In the genomic region with DNA sequence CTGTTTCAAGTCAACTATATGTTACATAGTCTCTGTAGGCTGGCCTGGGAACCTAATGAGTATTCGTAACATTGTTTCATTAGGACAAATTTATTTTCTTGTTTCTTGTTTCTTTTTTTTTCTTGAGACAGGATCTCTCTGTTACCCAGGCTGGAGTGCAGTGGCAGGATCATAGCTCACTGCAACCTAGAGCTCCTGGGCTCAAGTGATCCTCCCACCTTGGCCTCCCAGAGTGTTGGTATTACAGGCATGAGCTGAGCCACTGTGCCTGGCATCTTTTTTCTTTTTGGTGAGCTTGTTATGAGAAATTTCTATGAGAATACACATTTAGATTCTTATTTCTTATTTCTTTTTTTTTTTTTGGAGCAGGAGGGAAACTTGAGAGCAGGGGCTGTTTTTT, we compare ENCODE assay signal across 32 cellular contexts. TPM values are rescaled to one million over a fixed set of nuclear protein-coding genes. Genes with fewer than 3 reads are reported as not detected.
"Had no signal": no experiment of that assay in that cellular context is flagged by ENCODE, and none has a peak within 500 bp of the region (broad histone marks: within the 10 kb centered on the region; RNA-seq: fewer than 3 reads in every experiment).

No MANE protein-coding gene starts in this region.

- H3K27me3 ChIP-seq: brain microvascular endothelial cell, SJCRH30 had no signal

- H3K27ac ChIP-seq: brain microvascular endothelial cell, SJCRH30, SK-N-MC, WERI-Rb-1 had no signal

- H3K36me3 ChIP-seq: brain microvascular endothelial cell, SJCRH30 had no signal

- H3K4me1 Mint-ChIP-seq: activated T-helper 17 cell treated with anti-CD3 and anti-CD28 coated beads, Interleukin-2, amount 50 U/mL, for 72 hours had no signal

- H3K36me3 Mint-ChIP-seq: activated naive CD8-positive, alpha-beta T cell treated with anti-CD3 and anti-CD28 coated beads for 36 hours had no signal

- H3K9me3 ChIP-seq: SJCRH30 had no signal

- H3K9me3 Mint-ChIP-seq: activated CD4-positive, alpha-beta T cell treated with anti-CD3 and anti-CD28 coated beads, Interleukin-2, amount 10 ng/mL, durations not matched to agents 24 days and 14 days; activated CD8-positive, alpha-beta T cell treated with anti-CD3 and anti-CD28 coated beads for 36 hours; activated naive CD8-positive, alpha-beta T cell treated with anti-CD3 and anti-CD28 coated beads for 36 hours; activated T-cell treated with anti-CD3 and anti-CD28 coated beads, Interleukin-2, amount 50 U/mL, for 72 hours; activated T-helper 17 cell treated with anti-CD3 and anti-CD28 coated beads, Interleukin-2, amount 50 U/mL, for 72 hours; T-cell had no signal

- ATAC-seq: activated CD8-positive, alpha-beta T cell treated with anti-CD3 and anti-CD28 coated beads for 36 hours; activated T-cell treated with anti-CD3 and anti-CD28 coated beads, Interleukin-2, amount 50 U/mL, for 72 hours; activated T-helper 17 cell treated with anti-CD3 and anti-CD28 coated beads, Interleukin-2, amount 50 U/mL, for 72 hours; Panc1; T-cell had no signal

- H3K4me3 ChIP-seq: SJCRH30, SK-N-MC had no signal

- H3K4me3 Mint-ChIP-seq: activated CD4-positive, alpha-beta T cell treated with anti-CD3 and anti-CD28 coated beads, Interleukin-2, amount 10 ng/mL, durations not matched to agents 24 days and 14 days; activated CD8-positive, alpha-beta T cell treated with anti-CD3 and anti-CD28 coated beads for 36 hours; activated naive CD8-positive, alpha-beta T cell treated with anti-CD3 and anti-CD28 coated beads for 36 hours; activated T-cell treated with anti-CD3 and anti-CD28 coated beads, Interleukin-2, amount 50 U/mL, for 72 hours; activated T-helper 17 cell treated with anti-CD3 and anti-CD28 coated beads, Interleukin-2, amount 50 U/mL, for 72 hours; T-cell had no signal

- H3K27me3 Mint-ChIP-seq: activated CD4-positive, alpha-beta T cell treated with anti-CD3 and anti-CD28 coated beads, Interleukin-2, amount 10 ng/mL, durations not matched to agents 24 days and 14 days; activated CD8-positive, alpha-beta T cell treated with anti-CD3 and anti-CD28 coated beads for 36 hours; activated naive CD8-positive, alpha-beta T cell treated with anti-CD3 and anti-CD28 coated beads for 36 hours; activated T-helper 17 cell treated with anti-CD3 and anti-CD28 coated beads, Interleukin-2, amount 50 U/mL, for 72 hours; T-cell had no signal

- DNase-seq: activated CD4-positive, alpha-beta T cell treated with anti-CD3 and anti-CD28 coated beads, Interleukin-2, amount 10 ng/mL, durations not matched to agents 24 days and 14 days; activated CD4-positive, alpha-beta T cell treated with anti-CD3 and anti-CD28 coated beads, Interleukin-2, amount 50 U/mL, for 4 hours; activated CD4-positive, CD25-positive, alpha-beta regulatory T cell; activated CD8-positive, alpha-beta T cell treated with anti-CD3 and anti-CD28 coated beads for 36 hours; activated effector memory CD4-positive, alpha-beta T cell treated with anti-CD3 and anti-CD28 coated beads, Interleukin-2, amount 50 U/mL, for 16 hours; activated naive CD4-positive, alpha-beta T cell; activated naive CD4-positive, alpha-beta T cell treated with anti-CD3 and anti-CD28 coated beads, Interleukin-2, amount 50 U/mL, for 16 hours; activated naive CD8-positive, alpha-beta T cell treated with anti-CD3 and anti-CD28 coated beads for 36 hours; activated T-cell treated with anti-CD3 and anti-CD28 coated beads, Interleukin-2, amount 50 U/mL, for 1 hour; activated T-cell treated with anti-CD3 and anti-CD28 coated beads, Interleukin-2, amount 50 U/mL, for 72 hours; amniotic stem cell; brain microvascular endothelial cell; KG1; MM.1S; MV-4-11; NCI-H1092; NCI-H1436 treated with DMSO at 0.1 percent for 48 hours; NCI-H1694 treated with DMSO at 0.1 percent for 48 hours; NCI-H2029; NCI-H524; SHP77; SJCRH30; T-cell; T-helper 2 cell; T-helper 9 cell; WERI-Rb-1 had no signal

- H3K27ac Mint-ChIP-seq: activated CD4-positive, alpha-beta T cell treated with anti-CD3 and anti-CD28 coated beads, Interleukin-2, amount 10 ng/mL, durations not matched to agents 24 days and 14 days; activated CD8-positive, alpha-beta T cell treated with anti-CD3 and anti-CD28 coated beads for 36 hours; activated naive CD8-positive, alpha-beta T cell treated with anti-CD3 and anti-CD28 coated beads for 36 hours; activated T-cell treated with anti-CD3 and anti-CD28 coated beads, Interleukin-2, amount 50 U/mL, for 72 hours; activated T-helper 17 cell treated with anti-CD3 and anti-CD28 coated beads, Interleukin-2, amount 50 U/mL, for 72 hours; T-cell had no signal

RNA-seq across cellular contexts. Expression of gene CORT, which starts 12.8 kb away (rescaled TPM):
- total RNA-seq: activated naive CD8-positive, alpha-beta T cell treated with anti-CD3 and anti-CD28 coated beads for 36 hours; LHCN-M2; RPMI7951 had no signal
- polyA plus RNA-seq: aorta had no signal
